Comparison of ENCODE assay signal across 1 cellular context in genomic region chr14:50333010-50333409, GRCh38.
TF ChIP-seq lines count a peak whose summit lies in the region.

No MANE protein-coding gene starts in this region.

TF ChIP-seq in SK-N-SH, 30 proteins besides CTCF, POLR2A, EP300 and RAD21 (continued from another document):
- TF ChIP-seq ZBTB33 (IDR thresholded peaks at IDR 0.05; ENCODE audit: borderline replicate concordance, low read depth): no peak
